ENCODE assay signal across 1 cellular context in genomic region chr1:40531381-40532061, GRCh38.
TF ChIP-seq lines count a peak whose summit lies in the region.

Gene ZNF684, plus strand, starts transcription at chr1:40531637. Its CDS starts 1,530 bp downstream, at chr1:40533167.

TF ChIP-seq in K562, 482 proteins besides CTCF, POLR2A, EP300 and RAD21 (continued from another document):
- TF ChIP-seq AFF4 (CRISPR knock-in tag; IDR thresholded peaks at IDR 0.05): 0 out of 2 replicates have a peak, but pooled peaks have one; percentile 43
- TF ChIP-seq KLF1 (tag; IDR thresholded peaks at IDR 0.05): no peak
- no peak for TF ChIP-seq KLF13 (tag; IDR thresholded peaks at IDR 0.05; ENCODE audit: borderline replicate concordance, low read depth)
- TF ChIP-seq CREB3L1 (IDR thresholded peaks at IDR 0.05; ENCODE audit: borderline replicate concordance, low read depth): peak; percentile 94
- peak in 1 of 2 experiments; percentile 56; a peak in 1 of 3 replicates for TF ChIP-seq CBX3 (IDR thresholded peaks at IDR 0.05; ENCODE audit: borderline replicate concordance in 1 of 2, low read length in 2 of 2)
- TF ChIP-seq ZNF212 (CRISPR knock-in tag; IDR thresholded peaks at IDR 0.05): 0 out of 2 replicates have a peak, but pooled peaks have one; percentile 66
- TF ChIP-seq KLF6 (CRISPR knock-in tag; IDR thresholded peaks at IDR 0.05; ENCODE audit: borderline replicate concordance): 0 out of 2 replicates have a peak, but pooled peaks have one; percentile 18
- TF ChIP-seq HNRNPUL1 (IDR thresholded peaks at IDR 0.05; ENCODE audit: low read length): no peak
- TF ChIP-seq EP400 (IDR thresholded peaks at IDR 0.05): peak; percentile 63
- TF ChIP-seq RBM34 (IDR thresholded peaks at IDR 0.05; ENCODE audit: borderline replicate concordance, insufficient read depth, low read length): no peak
- no peak; the same call in none of the 2 replicates for TF ChIP-seq NFRKB (IDR thresholded peaks at IDR 0.05; ENCODE audit: low read depth)
- peak; percentile 74; the same call in 1 of the 2 replicates for TF ChIP-seq HBP1 (CRISPR knock-in tag; IDR thresholded peaks at IDR 0.05)
- peak; percentile 8; the same call in 1 of the 2 replicates for TF ChIP-seq MXI1 (IDR thresholded peaks at IDR 0.05; ENCODE audit: low read depth, low read length)
